In the genomic region with DNA sequence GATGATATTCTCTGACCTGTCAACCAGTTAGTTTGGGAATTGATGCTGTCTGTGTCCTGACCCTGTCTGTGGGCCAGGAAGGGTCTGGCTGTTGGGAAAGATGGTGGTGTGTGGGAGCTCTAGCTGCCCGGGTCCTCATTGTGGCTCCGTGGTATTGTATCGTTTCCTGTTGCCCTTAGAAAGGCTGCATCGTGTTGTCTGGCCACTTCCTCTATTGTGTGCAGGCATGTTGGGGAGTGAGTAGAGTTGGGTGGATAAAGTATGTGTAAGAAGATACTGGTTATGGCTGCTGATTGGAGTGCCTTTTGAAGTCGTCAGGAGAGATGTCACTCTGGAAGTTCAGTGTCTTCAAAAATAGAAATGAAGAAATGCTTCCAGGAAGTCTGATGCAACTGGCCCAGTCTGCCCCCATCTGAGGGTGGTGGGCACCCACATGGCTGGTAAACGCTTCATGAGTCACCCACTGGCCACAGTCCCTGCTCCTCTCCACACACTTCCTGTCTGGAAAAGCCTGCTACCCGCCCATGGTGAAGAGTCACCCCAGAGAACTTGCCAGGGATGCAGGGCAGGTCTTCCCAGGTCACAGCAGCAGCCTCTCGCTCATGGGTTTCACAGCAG, we compare ENCODE assay signal across 1 cellular context.
TF ChIP-seq lines count a peak whose summit lies in the region.

No MANE protein-coding gene starts in this region.

TF ChIP-seq in HepG2, 621 proteins besides CTCF, POLR2A, EP300 and RAD21 (continued from another document and continues in another):
- TF ChIP-seq, protein P1, sequence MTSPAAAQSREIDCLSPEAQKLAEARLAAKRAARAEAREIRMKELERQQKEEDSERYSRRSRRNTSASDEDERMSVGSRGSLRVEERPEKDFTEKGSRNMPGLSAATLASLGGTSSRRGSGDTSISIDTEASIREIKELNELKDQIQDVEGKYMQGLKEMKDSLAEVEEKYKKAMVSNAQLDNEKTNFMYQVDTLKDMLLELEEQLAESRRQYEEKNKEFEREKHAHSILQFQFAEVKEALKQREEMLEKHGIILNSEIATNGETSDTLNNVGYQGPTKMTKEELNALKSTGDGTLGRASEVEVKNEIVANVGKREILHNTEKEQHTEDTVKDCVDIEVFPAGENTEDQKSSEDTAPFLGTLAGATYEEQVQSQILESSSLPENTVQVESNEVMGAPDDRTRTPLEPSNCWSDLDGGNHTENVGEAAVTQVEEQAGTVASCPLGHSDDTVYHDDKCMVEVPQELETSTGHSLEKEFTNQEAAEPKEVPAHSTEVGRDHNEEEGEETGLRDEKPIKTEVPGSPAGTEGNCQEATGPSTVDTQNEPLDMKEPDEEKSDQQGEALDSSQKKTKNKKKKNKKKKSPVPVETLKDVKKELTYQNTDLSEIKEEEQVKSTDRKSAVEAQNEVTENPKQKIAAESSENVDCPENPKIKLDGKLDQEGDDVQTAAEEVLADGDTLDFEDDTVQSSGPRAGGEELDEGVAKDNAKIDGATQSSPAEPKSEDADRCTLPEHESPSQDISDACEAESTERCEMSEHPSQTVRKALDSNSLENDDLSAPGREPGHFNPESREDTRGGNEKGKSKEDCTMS (CRISPR knock-in tag; conservative IDR thresholded peaks at IDR 0.05), result no peak
- no peak for TF ChIP-seq KLF13 (CRISPR knock-in tag; IDR thresholded peaks at IDR 0.05)
- peak; percentile 67; the same call in 1 of the 2 replicates for TF ChIP-seq RXRA (CRISPR knock-in tag; IDR thresholded peaks at IDR 0.05)
- no peak for TF ChIP-seq SP5 (CRISPR knock-in tag; IDR thresholded peaks at IDR 0.05; ENCODE audit: borderline replicate concordance, low read depth)
- no peak for TF ChIP-seq NFE2 (CRISPR knock-in tag; IDR thresholded peaks at IDR 0.05)
- TF ChIP-seq, protein P2, sequence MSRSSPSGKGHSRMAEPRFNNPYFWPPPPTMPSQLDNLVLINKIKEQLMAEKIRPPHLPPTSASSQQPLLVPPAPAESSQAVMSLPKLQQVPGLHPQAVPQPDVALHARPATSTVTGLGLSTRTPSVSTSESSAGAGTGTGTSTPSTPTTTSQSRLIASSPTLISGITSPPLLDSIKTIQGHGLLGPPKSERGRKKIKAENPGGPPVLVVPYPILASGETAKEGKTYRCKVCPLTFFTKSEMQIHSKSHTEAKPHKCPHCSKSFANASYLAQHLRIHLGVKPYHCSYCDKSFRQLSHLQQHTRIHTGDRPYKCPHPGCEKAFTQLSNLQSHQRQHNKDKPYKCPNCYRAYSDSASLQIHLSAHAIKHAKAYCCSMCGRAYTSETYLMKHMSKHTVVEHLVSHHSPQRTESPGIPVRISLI (CRISPR knock-in tag; IDR thresholded peaks at IDR 0.05; ENCODE audit: borderline replicate concordance), result 0 out of 2 replicates have a peak, but pooled peaks have one; percentile 19
- TF ChIP-seq JARID2 (CRISPR knock-in tag; IDR thresholded peaks at IDR 0.05; ENCODE audit: insufficient replicate concordance), result no peak
- peak; percentile 54; the same call in 1 of the 2 replicates for TF ChIP-seq ZNF644 (CRISPR knock-in tag; IDR thresholded peaks at IDR 0.05; ENCODE audit: low read depth)
- TF ChIP-seq IRX3 (CRISPR knock-in tag; IDR thresholded peaks at IDR 0.05; ENCODE audit: borderline replicate concordance, low read depth), result no peak
- TF ChIP-seq, protein P3, sequence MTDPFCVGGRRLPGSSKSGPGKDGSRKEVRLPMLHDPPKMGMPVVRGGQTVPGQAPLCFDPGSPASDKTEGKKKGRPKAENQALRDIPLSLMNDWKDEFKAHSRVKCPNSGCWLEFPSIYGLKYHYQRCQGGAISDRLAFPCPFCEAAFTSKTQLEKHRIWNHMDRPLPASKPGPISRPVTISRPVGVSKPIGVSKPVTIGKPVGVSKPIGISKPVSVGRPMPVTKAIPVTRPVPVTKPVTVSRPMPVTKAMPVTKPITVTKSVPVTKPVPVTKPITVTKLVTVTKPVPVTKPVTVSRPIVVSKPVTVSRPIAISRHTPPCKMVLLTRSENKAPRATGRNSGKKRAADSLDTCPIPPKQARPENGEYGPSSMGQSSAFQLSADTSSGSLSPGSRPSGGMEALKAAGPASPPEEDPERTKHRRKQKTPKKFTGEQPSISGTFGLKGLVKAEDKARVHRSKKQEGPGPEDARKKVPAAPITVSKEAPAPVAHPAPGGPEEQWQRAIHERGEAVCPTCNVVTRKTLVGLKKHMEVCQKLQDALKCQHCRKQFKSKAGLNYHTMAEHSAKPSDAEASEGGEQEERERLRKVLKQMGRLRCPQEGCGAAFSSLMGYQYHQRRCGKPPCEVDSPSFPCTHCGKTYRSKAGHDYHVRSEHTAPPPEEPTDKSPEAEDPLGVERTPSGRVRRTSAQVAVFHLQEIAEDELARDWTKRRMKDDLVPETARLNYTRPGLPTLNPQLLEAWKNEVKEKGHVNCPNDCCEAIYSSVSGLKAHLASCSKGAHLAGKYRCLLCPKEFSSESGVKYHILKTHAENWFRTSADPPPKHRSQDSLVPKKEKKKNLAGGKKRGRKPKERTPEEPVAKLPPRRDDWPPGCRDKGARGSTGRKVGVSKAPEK (CRISPR knock-in tag; IDR thresholded peaks at IDR 0.05; ENCODE audit: borderline replicate concordance), result no peak
- TF ChIP-seq, protein P4, sequence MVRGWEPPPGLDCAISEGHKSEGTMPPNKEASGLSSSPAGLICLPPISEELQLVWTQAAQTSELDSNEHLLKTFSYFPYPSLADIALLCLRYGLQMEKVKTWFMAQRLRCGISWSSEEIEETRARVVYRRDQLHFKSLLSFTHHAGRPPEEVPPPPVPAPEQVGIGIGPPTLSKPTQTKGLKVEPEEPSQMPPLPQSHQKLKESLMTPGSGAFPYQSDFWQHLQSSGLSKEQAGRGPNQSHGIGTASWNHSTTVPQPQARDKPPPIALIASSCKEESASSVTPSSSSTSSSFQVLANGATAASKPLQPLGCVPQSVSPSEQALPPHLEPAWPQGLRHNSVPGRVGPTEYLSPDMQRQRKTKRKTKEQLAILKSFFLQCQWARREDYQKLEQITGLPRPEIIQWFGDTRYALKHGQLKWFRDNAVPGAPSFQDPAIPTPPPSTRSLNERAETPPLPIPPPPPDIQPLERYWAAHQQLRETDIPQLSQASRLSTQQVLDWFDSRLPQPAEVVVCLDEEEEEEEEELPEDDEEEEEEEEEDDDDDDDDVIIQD (CRISPR knock-in tag; IDR thresholded peaks at IDR 0.05; ENCODE audit: low read depth), result 0 out of 2 replicates have a peak, but pooled peaks have one; percentile 17
- TF ChIP-seq, protein P5, sequence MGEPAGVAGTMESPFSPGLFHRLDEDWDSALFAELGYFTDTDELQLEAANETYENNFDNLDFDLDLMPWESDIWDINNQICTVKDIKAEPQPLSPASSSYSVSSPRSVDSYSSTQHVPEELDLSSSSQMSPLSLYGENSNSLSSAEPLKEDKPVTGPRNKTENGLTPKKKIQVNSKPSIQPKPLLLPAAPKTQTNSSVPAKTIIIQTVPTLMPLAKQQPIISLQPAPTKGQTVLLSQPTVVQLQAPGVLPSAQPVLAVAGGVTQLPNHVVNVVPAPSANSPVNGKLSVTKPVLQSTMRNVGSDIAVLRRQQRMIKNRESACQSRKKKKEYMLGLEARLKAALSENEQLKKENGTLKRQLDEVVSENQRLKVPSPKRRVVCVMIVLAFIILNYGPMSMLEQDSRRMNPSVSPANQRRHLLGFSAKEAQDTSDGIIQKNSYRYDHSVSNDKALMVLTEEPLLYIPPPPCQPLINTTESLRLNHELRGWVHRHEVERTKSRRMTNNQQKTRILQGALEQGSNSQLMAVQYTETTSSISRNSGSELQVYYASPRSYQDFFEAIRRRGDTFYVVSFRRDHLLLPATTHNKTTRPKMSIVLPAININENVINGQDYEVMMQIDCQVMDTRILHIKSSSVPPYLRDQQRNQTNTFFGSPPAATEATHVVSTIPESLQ (CRISPR knock-in tag; conservative IDR thresholded peaks at IDR 0.05), result no peak
- no peak for TF ChIP-seq SUZ12 (IDR thresholded peaks at IDR 0.05; ENCODE audit: low read depth, low read length)
- no peak for TF ChIP-seq CREB1 (IDR thresholded peaks at IDR 0.05)
- no peak for TF ChIP-seq CREB1 (CRISPR knock-in tag; IDR thresholded peaks at IDR 0.05)
- TF ChIP-seq ATF7-NPFF (CRISPR knock-in tag; IDR thresholded peaks at IDR 0.05; ENCODE audit: low read depth), result no peak
- TF ChIP-seq, protein P6, sequence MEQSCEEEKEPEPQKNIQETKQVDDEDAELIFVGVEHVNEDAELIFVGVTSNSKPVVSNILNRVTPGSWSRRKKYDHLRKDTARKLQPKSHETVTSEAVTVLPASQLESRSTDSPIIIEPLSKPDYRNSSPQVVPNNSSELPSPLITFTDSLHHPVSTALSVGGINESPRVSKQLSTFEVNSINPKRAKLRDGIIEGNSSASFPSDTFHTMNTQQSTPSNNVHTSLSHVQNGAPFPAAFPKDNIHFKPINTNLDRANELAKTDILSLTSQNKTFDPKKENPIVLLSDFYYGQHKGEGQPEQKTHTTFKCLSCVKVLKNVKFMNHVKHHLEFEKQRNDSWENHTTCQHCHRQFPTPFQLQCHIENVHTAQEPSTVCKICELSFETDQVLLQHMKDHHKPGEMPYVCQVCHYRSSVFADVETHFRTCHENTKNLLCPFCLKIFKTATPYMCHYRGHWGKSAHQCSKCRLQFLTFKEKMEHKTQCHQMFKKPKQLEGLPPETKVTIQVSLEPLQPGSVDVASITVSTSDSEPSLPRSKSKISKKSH (CRISPR knock-in tag; IDR thresholded peaks at IDR 0.05; ENCODE audit: borderline replicate concordance), result no peak
- no peak for TF ChIP-seq KAT7 (CRISPR knock-in tag; IDR thresholded peaks at IDR 0.05; ENCODE audit: borderline replicate concordance)
- TF ChIP-seq ZNF572 (CRISPR knock-in tag; IDR thresholded peaks at IDR 0.05), result no peak
- TF ChIP-seq ZBTB38 (CRISPR knock-in tag; IDR thresholded peaks at IDR 0.05), result peak; percentile 60; the same call in 1 of the 2 replicates
- TF ChIP-seq, protein P7, sequence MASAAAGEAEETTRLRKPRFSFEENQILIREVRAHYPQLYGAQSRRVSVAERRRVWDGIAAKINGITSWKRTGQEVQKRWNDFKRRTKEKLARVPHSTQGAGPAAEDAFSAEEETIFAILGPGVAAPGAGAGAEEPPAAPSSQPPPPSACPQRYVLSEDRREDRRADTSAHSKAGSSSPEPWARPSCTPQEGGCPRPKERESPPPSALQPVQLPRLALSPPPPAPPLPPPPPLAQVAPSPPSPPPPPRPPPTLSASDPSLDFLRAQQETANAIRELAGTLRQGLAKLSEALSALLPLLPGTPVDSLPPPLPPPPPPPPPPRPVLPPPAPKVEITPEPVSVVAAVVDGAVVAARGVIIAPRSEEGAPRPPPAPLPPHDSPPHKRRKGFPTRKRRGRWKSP (CRISPR knock-in tag; IDR thresholded peaks at IDR 0.05), result peak; percentile 51; the same call in 1 of the 2 replicates
- TF ChIP-seq CEBPB (IDR thresholded peaks at IDR 0.05; ENCODE audit: borderline replicate concordance, low read depth, low read length), result peak; percentile 70; the same call in 1 of the 2 replicates
- no peak for TF ChIP-seq ZNF709 (CRISPR knock-in tag; IDR thresholded peaks at IDR 0.05)
- TF ChIP-seq, protein P8, sequence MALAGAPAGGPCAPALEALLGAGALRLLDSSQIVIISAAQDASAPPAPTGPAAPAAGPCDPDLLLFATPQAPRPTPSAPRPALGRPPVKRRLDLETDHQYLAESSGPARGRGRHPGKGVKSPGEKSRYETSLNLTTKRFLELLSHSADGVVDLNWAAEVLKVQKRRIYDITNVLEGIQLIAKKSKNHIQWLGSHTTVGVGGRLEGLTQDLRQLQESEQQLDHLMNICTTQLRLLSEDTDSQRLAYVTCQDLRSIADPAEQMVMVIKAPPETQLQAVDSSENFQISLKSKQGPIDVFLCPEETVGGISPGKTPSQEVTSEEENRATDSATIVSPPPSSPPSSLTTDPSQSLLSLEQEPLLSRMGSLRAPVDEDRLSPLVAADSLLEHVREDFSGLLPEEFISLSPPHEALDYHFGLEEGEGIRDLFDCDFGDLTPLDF (CRISPR knock-in tag; IDR thresholded peaks at IDR 0.05), result no peak
- TF ChIP-seq, protein P9, sequence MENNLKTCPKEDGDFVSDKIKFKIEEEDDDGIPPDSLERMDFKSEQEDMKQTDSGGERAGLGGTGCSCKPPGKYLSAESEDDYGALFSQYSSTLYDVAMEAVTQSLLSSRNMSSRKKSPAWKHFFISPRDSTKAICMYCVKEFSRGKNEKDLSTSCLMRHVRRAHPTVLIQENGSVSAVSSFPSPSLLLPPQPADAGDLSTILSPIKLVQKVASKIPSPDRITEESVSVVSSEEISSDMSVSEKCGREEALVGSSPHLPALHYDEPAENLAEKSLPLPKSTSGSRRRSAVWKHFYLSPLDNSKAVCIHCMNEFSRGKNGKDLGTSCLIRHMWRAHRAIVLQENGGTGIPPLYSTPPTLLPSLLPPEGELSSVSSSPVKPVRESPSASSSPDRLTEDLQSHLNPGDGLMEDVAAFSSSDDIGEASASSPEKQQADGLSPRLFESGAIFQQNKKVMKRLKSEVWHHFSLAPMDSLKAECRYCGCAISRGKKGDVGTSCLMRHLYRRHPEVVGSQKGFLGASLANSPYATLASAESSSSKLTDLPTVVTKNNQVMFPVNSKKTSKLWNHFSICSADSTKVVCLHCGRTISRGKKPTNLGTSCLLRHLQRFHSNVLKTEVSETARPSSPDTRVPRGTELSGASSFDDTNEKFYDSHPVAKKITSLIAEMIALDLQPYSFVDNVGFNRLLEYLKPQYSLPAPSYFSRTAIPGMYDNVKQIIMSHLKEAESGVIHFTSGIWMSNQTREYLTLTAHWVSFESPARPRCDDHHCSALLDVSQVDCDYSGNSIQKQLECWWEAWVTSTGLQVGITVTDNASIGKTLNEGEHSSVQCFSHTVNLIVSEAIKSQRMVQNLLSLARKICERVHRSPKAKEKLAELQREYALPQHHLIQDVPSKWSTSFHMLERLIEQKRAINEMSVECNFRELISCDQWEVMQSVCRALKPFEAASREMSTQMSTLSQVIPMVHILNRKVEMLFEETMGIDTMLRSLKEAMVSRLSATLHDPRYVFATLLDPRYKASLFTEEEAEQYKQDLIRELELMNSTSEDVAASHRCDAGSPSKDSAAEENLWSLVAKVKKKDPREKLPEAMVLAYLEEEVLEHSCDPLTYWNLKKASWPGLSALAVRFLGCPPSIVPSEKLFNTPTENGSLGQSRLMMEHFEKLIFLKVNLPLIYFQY (CRISPR knock-in tag; IDR thresholded peaks at IDR 0.05; ENCODE audit: borderline replicate concordance), result no peak
- TF ChIP-seq, protein P10, sequence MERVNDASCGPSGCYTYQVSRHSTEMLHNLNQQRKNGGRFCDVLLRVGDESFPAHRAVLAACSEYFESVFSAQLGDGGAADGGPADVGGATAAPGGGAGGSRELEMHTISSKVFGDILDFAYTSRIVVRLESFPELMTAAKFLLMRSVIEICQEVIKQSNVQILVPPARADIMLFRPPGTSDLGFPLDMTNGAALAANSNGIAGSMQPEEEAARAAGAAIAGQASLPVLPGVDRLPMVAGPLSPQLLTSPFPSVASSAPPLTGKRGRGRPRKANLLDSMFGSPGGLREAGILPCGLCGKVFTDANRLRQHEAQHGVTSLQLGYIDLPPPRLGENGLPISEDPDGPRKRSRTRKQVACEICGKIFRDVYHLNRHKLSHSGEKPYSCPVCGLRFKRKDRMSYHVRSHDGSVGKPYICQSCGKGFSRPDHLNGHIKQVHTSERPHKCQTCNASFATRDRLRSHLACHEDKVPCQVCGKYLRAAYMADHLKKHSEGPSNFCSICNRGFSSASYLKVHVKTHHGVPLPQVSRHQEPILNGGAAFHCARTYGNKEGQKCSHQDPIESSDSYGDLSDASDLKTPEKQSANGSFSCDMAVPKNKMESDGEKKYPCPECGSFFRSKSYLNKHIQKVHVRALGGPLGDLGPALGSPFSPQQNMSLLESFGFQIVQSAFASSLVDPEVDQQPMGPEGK (CRISPR knock-in tag; IDR thresholded peaks at IDR 0.05), result peak; percentile 75
- TF ChIP-seq ZNF354B (CRISPR knock-in tag; IDR thresholded peaks at IDR 0.05), result no peak
- no peak for TF ChIP-seq ZNF569 (CRISPR knock-in tag; IDR thresholded peaks at IDR 0.05; ENCODE audit: borderline replicate concordance)
- TF ChIP-seq RARA (CRISPR knock-in tag; IDR thresholded peaks at IDR 0.05), result peak; percentile 80
- no peak for TF ChIP-seq NBN (conservative IDR thresholded peaks at IDR 0.05)
- TF ChIP-seq ZNF235 (CRISPR knock-in tag; IDR thresholded peaks at IDR 0.05; ENCODE audit: borderline replicate concordance), result no peak
- TF ChIP-seq RBM39 (IDR thresholded peaks at IDR 0.05; ENCODE audit: low read depth, low read length, poor library complexity, severe bottlenecking), result no peak
- no peak; the same call in 1 of the 2 replicates for TF ChIP-seq MYC (CRISPR knock-in tag; IDR thresholded peaks at IDR 0.05; ENCODE audit: borderline replicate concordance)
